In genomic region chr4:7131498-7132031, GRCh38 we compare ENCODE assay signal across 2 cellular contexts.
TF ChIP-seq lines count a peak whose summit lies in the region.

No MANE protein-coding gene starts in this region.

TF ChIP-seq in HEK293, 187 proteins besides CTCF, POLR2A, EP300 and RAD21 (continues in another document):
- TF ChIP-seq ZBTB1 (tag by site-specific recombination; IDR thresholded peaks at IDR 0.05) (no peak), ZNF621 (tag by site-specific recombination; IDR thresholded peaks at IDR 0.05) (0 out of 2 replicates have a peak, but pooled peaks have one; percentile 77), MZF1 (tag by site-specific recombination; IDR thresholded peaks at IDR 0.05; ENCODE audit: borderline replicate concordance) (no peak), ZNF600 (tag by site-specific recombination; IDR thresholded peaks at IDR 0.05) (no peak), GLI4 (tag by site-specific recombination; IDR thresholded peaks at IDR 0.05) (0 out of 2 replicates have a peak, but pooled peaks have one; percentile 45), ZNF785 (tag by site-specific recombination; IDR thresholded peaks at IDR 0.05) (peak; percentile 68), ZNF596 (tag by site-specific recombination; IDR thresholded peaks at IDR 0.05) (no peak), ZFP41 (tag by site-specific recombination; IDR thresholded peaks at IDR 0.05; ENCODE audit: borderline replicate concordance) (no peak), ZNF416 (tag by site-specific recombination; IDR thresholded peaks at IDR 0.05) (no peak), ZNF777 (tag by site-specific recombination; IDR thresholded peaks at IDR 0.05; ENCODE audit: borderline replicate concordance) (no peak; the same call in 1 of the 2 replicates), ZFHX2 (tag by site-specific recombination; conservative IDR thresholded peaks at IDR 0.05) (0 out of 2 replicates have a peak, but pooled peaks have one; percentile 15), ZNF266 (tag by site-specific recombination; IDR thresholded peaks at IDR 0.05; ENCODE audit: low read depth) (no peak), ZNF488 (tag by site-specific recombination; IDR thresholded peaks at IDR 0.05) (0 out of 2 replicates have a peak, but pooled peaks have one; percentile 46), ZNF121 (tag by site-specific recombination; IDR thresholded peaks at IDR 0.05) (no peak), ZSCAN4 (tag by site-specific recombination; IDR thresholded peaks at IDR 0.05) (no peak), REST (tag by site-specific recombination; IDR thresholded peaks at IDR 0.05) (no peak), ZBTB48 (tag by site-specific recombination; IDR thresholded peaks at IDR 0.05) (no peak)
- TF ChIP-seq, protein P1, sequence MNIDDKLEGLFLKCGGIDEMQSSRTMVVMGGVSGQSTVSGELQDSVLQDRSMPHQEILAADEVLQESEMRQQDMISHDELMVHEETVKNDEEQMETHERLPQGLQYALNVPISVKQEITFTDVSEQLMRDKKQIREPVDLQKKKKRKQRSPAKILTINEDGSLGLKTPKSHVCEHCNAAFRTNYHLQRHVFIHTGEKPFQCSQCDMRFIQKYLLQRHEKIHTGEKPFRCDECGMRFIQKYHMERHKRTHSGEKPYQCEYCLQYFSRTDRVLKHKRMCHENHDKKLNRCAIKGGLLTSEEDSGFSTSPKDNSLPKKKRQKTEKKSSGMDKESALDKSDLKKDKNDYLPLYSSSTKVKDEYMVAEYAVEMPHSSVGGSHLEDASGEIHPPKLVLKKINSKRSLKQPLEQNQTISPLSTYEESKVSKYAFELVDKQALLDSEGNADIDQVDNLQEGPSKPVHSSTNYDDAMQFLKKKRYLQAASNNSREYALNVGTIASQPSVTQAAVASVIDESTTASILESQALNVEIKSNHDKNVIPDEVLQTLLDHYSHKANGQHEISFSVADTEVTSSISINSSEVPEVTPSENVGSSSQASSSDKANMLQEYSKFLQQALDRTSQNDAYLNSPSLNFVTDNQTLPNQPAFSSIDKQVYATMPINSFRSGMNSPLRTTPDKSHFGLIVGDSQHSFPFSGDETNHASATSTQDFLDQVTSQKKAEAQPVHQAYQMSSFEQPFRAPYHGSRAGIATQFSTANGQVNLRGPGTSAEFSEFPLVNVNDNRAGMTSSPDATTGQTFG (tag by site-specific recombination; IDR thresholded peaks at IDR 0.05; ENCODE audit: borderline replicate concordance) = no peak
- TF ChIP-seq, protein P2, sequence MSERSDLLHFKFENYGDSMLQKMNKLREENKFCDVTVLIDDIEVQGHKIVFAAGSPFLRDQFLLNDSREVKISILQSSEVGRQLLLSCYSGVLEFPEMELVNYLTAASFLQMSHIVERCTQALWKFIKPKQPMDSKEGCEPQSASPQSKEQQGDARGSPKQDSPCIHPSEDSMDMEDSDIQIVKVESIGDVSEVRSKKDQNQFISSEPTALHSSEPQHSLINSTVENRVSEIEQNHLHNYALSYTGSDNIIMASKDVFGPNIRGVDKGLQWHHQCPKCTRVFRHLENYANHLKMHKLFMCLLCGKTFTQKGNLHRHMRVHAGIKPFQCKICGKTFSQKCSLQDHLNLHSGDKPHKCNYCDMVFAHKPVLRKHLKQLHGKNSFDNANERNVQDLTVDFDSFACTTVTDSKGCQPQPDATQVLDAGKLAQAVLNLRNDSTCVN (tag by site-specific recombination; optimal IDR thresholded peaks at IDR 0.05) = no peak

TF ChIP-seq in GM12878, 131 proteins besides CTCF, POLR2A, EP300 and RAD21:
- no peak for TF ChIP-seq MEF2A (IDR thresholded peaks at IDR 0.05; ENCODE audit: insufficient read depth, low read depth, low read length)
- TF ChIP-seq, protein P3, sequence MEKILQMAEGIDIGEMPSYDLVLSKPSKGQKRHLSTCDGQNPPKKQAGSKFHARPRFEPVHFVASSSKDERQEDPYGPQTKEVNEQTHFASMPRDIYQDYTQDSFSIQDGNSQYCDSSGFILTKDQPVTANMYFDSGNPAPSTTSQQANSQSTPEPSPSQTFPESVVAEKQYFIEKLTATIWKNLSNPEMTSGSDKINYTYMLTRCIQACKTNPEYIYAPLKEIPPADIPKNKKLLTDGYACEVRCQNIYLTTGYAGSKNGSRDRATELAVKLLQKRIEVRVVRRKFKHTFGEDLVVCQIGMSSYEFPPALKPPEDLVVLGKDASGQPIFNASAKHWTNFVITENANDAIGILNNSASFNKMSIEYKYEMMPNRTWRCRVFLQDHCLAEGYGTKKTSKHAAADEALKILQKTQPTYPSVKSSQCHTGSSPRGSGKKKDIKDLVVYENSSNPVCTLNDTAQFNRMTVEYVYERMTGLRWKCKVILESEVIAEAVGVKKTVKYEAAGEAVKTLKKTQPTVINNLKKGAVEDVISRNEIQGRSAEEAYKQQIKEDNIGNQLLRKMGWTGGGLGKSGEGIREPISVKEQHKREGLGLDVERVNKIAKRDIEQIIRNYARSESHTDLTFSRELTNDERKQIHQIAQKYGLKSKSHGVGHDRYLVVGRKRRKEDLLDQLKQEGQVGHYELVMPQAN (conservative IDR thresholded peaks at IDR 0.05) = no peak
- TF ChIP-seq RCOR1 (conservative IDR thresholded peaks at IDR 0.05; ENCODE audit: low read depth, low read length) = no peak
- no peak for TF ChIP-seq NFIC (IDR thresholded peaks at IDR 0.05; ENCODE audit: low read depth, low read length)
- no peak for TF ChIP-seq ZNF24 (IDR thresholded peaks at IDR 0.05)
- TF ChIP-seq HDAC2 (IDR thresholded peaks at IDR 0.05) = no peak
